Comparison of ENCODE assay signal across 18 cellular contexts in genomic region chr4:158304694-158305093, GRCh38.
DNase-seq lines count a peak whose midpoint lies in the region; ATAC-seq and TF ChIP-seq lines count a peak whose summit lies in the region.
"Had no signal": no experiment of that assay in that cellular context is flagged by ENCODE, and none has a peak within 500 bp of the region (broad histone marks: within the 10 kb centered on the region; RNA-seq: fewer than 3 reads in every experiment).

No MANE protein-coding gene starts in this region.

- no TSS peak for BruUV-seq in mammary epithelial cell (replicated peaks; lab: Mats Ljungman, UMichigan)
- BruUV-seq in MCF 10A (replicated peaks; lab: Mats Ljungman, UMichigan): no TSS peak

- H3K4me3 ChIP-seq in mammary epithelial cell (replicated peaks in 1 of 3; ENCODE audit: insufficient read depth in 1 of 3, low read depth in 2 of 3, low read length in 3 of 3): no peak overlapping the region
- H3K4me3 ChIP-seq: A549; BLaER1 treated with 17β-estradiol and CSF1 and Interleukin-3, amounts not matched to agents 10 nM and 100 nM had no signal

- CTCF ChIA-PET in mammary epithelial cell (lab: Charles Lee; ENCODE audit: low non-redundant PET): no interaction called here
- CTCF ChIA-PET in MCF 10A (lab: Yijun Ruan, JAX): no interaction called here
- CTCF ChIA-PET in activated CD8-positive, alpha-beta T cell treated with anti-CD3 and anti-CD28 coated beads, Interleukin-2, amount 10 ng/mL, durations not matched to agents 7 days and 5 days (lab: Charles Lee): no interaction called here

- no peak overlapping the region for H3K27ac ChIP-seq in mammary epithelial cell (ENCODE audit: insufficient read depth, low read depth, low read length)
- H3K27ac ChIP-seq: 22Rv1; A549; BLaER1 treated with 17β-estradiol and CSF1 and Interleukin-3, amounts not matched to agents 10 nM and 100 nM; C4-2B had no signal

- no peak overlapping the region for H3K9ac ChIP-seq in mammary epithelial cell (ENCODE audit: insufficient read depth, low read length)
- H3K9ac ChIP-seq: BLaER1 treated with 17β-estradiol and CSF1 and Interleukin-3, amounts not matched to agents 10 nM and 100 nM had no signal

- POLR2A ChIA-PET in MCF 10A (lab: Yijun Ruan, JAX): interaction anchor here (1.0 to 1.7 kb wide), 2 partner anchors 10 to 80 kb away, joined by 3 to 7 read pairs; no protein-coding TSS in a partner anchor
- POLR2A ChIA-PET in activated CD8-positive, alpha-beta T cell treated with anti-CD3 and anti-CD28 coated beads, Interleukin-2, amount 10 ng/mL, durations not matched to agents 7 days and 5 days (lab: Charles Lee): no interaction called here

- no peaks in the 10 kb centered on the region for H3K79me2 ChIP-seq in mammary epithelial cell (ENCODE audit: insufficient read depth, low read length)

- no peak overlapping the region for H3K4me3 Mint-ChIP-seq in MCF 10A (ENCODE audit: unreplicated experiment)
- no peak overlapping the region for H3K4me3 Mint-ChIP-seq in activated CD4-positive, alpha-beta T cell treated with anti-CD3 and anti-CD28 coated beads, Interleukin-2, amount 10 ng/mL, durations not matched to agents 24 days and 14 days
- H3K4me3 Mint-ChIP-seq in activated CD8-positive, alpha-beta T cell treated with anti-CD3 and anti-CD28 coated beads, Interleukin-2, amount 10 ng/mL, durations not matched to agents 7 days and 5 days: no peak overlapping the region
- H3K4me3 Mint-ChIP-seq: B cell; CD4-positive, alpha-beta T cell; CD8-positive, alpha-beta T cell had no signal

- no peaks in the 10 kb centered on the region for H3K36me3 ChIP-seq in mammary epithelial cell (ENCODE audit: insufficient read depth, low read length)
- H3K36me3 ChIP-seq: BLaER1 treated with 17β-estradiol and CSF1 and Interleukin-3, amounts not matched to agents 10 nM and 100 nM had no signal

- no peaks in the 10 kb centered on the region for H3K27me3 Mint-ChIP-seq in MCF 10A (ENCODE audit: insufficient read depth, unreplicated experiment)
- no peaks in the 10 kb centered on the region for H3K27me3 Mint-ChIP-seq in activated CD4-positive, alpha-beta T cell treated with anti-CD3 and anti-CD28 coated beads, Interleukin-2, amount 10 ng/mL, durations not matched to agents 24 days and 14 days
- H3K27me3 Mint-ChIP-seq in activated CD8-positive, alpha-beta T cell treated with anti-CD3 and anti-CD28 coated beads, Interleukin-2, amount 10 ng/mL, durations not matched to agents 7 days and 5 days (ENCODE audit: low read depth): no peaks in the 10 kb centered on the region
- H3K27me3 Mint-ChIP-seq: B cell; CD4-positive, alpha-beta T cell had no signal

- H3K9me3 ChIP-seq in mammary epithelial cell (replicated peaks; ENCODE audit: insufficient read depth, low read length): no peaks in the 10 kb centered on the region
- H3K9me3 ChIP-seq: A549, Caco-2 had no signal

- no peak overlapping the region for H3K4me2 ChIP-seq in mammary epithelial cell (ENCODE audit: insufficient read depth, low read depth, low read length)
- H3K4me2 ChIP-seq: A549; BLaER1 treated with 17β-estradiol and CSF1 and Interleukin-3, amounts not matched to agents 10 nM and 100 nM had no signal

- 100% methylated on average over 1 of the region's 1 CpG for WGBS in mammary epithelial cell (ENCODE audit: low coverage, missing lambda C conversion rate)

- H2AFZ ChIP-seq in mammary epithelial cell (ENCODE audit: low read depth, low read length): peak overlapping the region; percentile 39

- no peaks in the 10 kb centered on the region for H4K20me1 ChIP-seq in mammary epithelial cell (ENCODE audit: insufficient read depth, low read length)
- H4K20me1 ChIP-seq: BLaER1 treated with 17β-estradiol and CSF1 and Interleukin-3, amounts not matched to agents 10 nM and 100 nM had no signal

- no peaks in the 10 kb centered on the region for H3K36me3 Mint-ChIP-seq in MCF 10A (ENCODE audit: insufficient read depth, unreplicated experiment)
- no peaks in the 10 kb centered on the region for H3K36me3 Mint-ChIP-seq in activated CD4-positive, alpha-beta T cell treated with anti-CD3 and anti-CD28 coated beads, Interleukin-2, amount 10 ng/mL, durations not matched to agents 24 days and 14 days (ENCODE audit: low read depth)
- no peaks in the 10 kb centered on the region for H3K36me3 Mint-ChIP-seq in activated CD8-positive, alpha-beta T cell treated with anti-CD3 and anti-CD28 coated beads, Interleukin-2, amount 10 ng/mL, durations not matched to agents 7 days and 5 days (ENCODE audit: low read depth)
- H3K36me3 Mint-ChIP-seq: CD8-positive, alpha-beta T cell had no signal

- dilution Hi-C loops in mammary epithelial cell (cut with HindIII; ENCODE audit: low sequenced_read_pairs): no loop called here

- intact Hi-C loops in mammary epithelial cell (cut with micrococcal nuclease): loop anchor here (5.0 kb wide), 1 partner anchor 68 kb away; no protein-coding TSS in a partner anchor
- intact Hi-C loops in MCF 10A (cut with micrococcal nuclease): no loop called here
- intact Hi-C loops in activated CD4-positive, alpha-beta T cell treated with anti-CD3 and anti-CD28 coated beads, Interleukin-2, amount 10 ng/mL, durations not matched to agents 24 days and 14 days (cut with micrococcal nuclease): no loop called here

- TF ChIP-seq CTCF in mammary epithelial cell (conservative IDR thresholded peaks at IDR 0.05 in 1 of 2, IDR thresholded peaks at IDR 0.05 in 1 of 2; ENCODE audit: extremely low read depth in 1 of 2, insufficient read depth in 1 of 2, low read depth in 1 of 2, low read length in 2 of 2): no peak
- no peak for TF ChIP-seq CTCF in MCF 10A (IDR thresholded peaks at IDR 0.05; ENCODE audit: unreplicated experiment)

- no peak overlapping the region for H3K27ac Mint-ChIP-seq in MCF 10A (ENCODE audit: low read depth, unreplicated experiment)
- no peak overlapping the region for H3K27ac Mint-ChIP-seq in activated CD4-positive, alpha-beta T cell treated with anti-CD3 and anti-CD28 coated beads, Interleukin-2, amount 10 ng/mL, durations not matched to agents 24 days and 14 days
- H3K27ac Mint-ChIP-seq in activated CD8-positive, alpha-beta T cell treated with anti-CD3 and anti-CD28 coated beads, Interleukin-2, amount 10 ng/mL, durations not matched to agents 7 days and 5 days: no peak overlapping the region
- H3K27ac Mint-ChIP-seq: B cell; CD4-positive, alpha-beta T cell; CD8-positive, alpha-beta T cell had no signal

- peaks cover 33% of the 10 kb centered on the region for H3K4me1 Mint-ChIP-seq in MCF 10A (ENCODE audit: insufficient read depth, unreplicated experiment)
- no peaks in the 10 kb centered on the region for H3K4me1 Mint-ChIP-seq in activated CD4-positive, alpha-beta T cell treated with anti-CD3 and anti-CD28 coated beads, Interleukin-2, amount 10 ng/mL, durations not matched to agents 24 days and 14 days
- H3K4me1 Mint-ChIP-seq in activated CD8-positive, alpha-beta T cell treated with anti-CD3 and anti-CD28 coated beads, Interleukin-2, amount 10 ng/mL, durations not matched to agents 7 days and 5 days (ENCODE audit: low read depth): no peaks in the 10 kb centered on the region
- H3K4me1 Mint-ChIP-seq: B cell had no signal

- DNase-seq in mammary epithelial cell (no peak), MCF 10A (ENCODE audit: unreplicated experiment) (no peak)
- no peak for DNase-seq in activated CD4-positive, alpha-beta T cell treated with anti-CD3 and anti-CD28 coated beads, Interleukin-2, amount 10 ng/mL, durations not matched to agents 24 days and 14 days
- DNase-seq in activated CD8-positive, alpha-beta T cell treated with anti-CD3 and anti-CD28 coated beads, Interleukin-2, amount 10 ng/mL, durations not matched to agents 7 days and 5 days: no peak
- DNase-seq: AML-193; Caco-2; Calu3; CD4-positive, alpha-beta T cell; CD8-positive, alpha-beta T cell; DMS79 treated with DMSO at 0.1 percent for 48 hours; GF-D8 had no signal

- no peaks in the 10 kb centered on the region for H3K27me3 ChIP-seq in mammary epithelial cell (ENCODE audit: insufficient read depth, low read length)
- H3K27me3 ChIP-seq: BLaER1 treated with 17β-estradiol and CSF1 and Interleukin-3, amounts not matched to agents 10 nM and 100 nM had no signal

- H3K9me3 Mint-ChIP-seq in MCF 10A (ENCODE audit: unreplicated experiment): peaks cover 8% of the 10 kb centered on the region
- no peaks in the 10 kb centered on the region for H3K9me3 Mint-ChIP-seq in activated CD4-positive, alpha-beta T cell treated with anti-CD3 and anti-CD28 coated beads, Interleukin-2, amount 10 ng/mL, durations not matched to agents 24 days and 14 days
- H3K9me3 Mint-ChIP-seq in activated CD8-positive, alpha-beta T cell treated with anti-CD3 and anti-CD28 coated beads, Interleukin-2, amount 10 ng/mL, durations not matched to agents 7 days and 5 days (ENCODE audit: insufficient read depth): no peaks in the 10 kb centered on the region
- H3K9me3 Mint-ChIP-seq: CD8-positive, alpha-beta T cell had no signal

- in situ Hi-C loops in mammary epithelial cell (cut with MboI; ENCODE audit: low sequenced_read_pairs in 2 of 2): no loop called here

- ATAC-seq in HG02938 (IDR thresholded peaks at IDR 0.05; ENCODE audit: unreplicated experiment) (peak; percentile 70), HG03432 (IDR thresholded peaks at IDR 0.05; ENCODE audit: unreplicated experiment) (peak; percentile 39)
- ATAC-seq in activated CD8-positive, alpha-beta T cell treated with anti-CD3 and anti-CD28 coated beads, Interleukin-2, amount 10 ng/mL, durations not matched to agents 7 days and 5 days: no peak
- ATAC-seq: A549; CD8-positive, alpha-beta T cell had no signal

- peaks cover 26% of the 10 kb centered on the region for H3K4me1 ChIP-seq in mammary epithelial cell (ENCODE audit: insufficient read depth, low read length)
- H3K4me1 ChIP-seq: BLaER1 treated with 17β-estradiol and CSF1 and Interleukin-3, amounts not matched to agents 10 nM and 100 nM had no signal
